In genomic region chr2:219553463-219553862, GRCh38 we compare ENCODE assay signal across 15 cellular contexts. TPM values are rescaled to one million over a fixed set of nuclear protein-coding genes. Genes with fewer than 3 reads are reported as not detected.
DNase-seq lines count a peak whose midpoint lies in the region; ATAC-seq, FAIRE-seq and TF ChIP-seq lines count a peak whose summit lies in the region.
"Had no signal": no experiment of that assay in that cellular context is flagged by ENCODE, and none has a peak within 500 bp of the region (broad histone marks: within the 10 kb centered on the region; RNA-seq: fewer than 3 reads in every experiment).

No MANE protein-coding gene starts in this region.

- TF ChIP-seq EP300 in HepG2 (IDR thresholded peaks at IDR 0.05; ENCODE audit: low read depth in 2 of 2, low read length in 2 of 2) (no peak), HepG2 (CRISPR knock-in tag; IDR thresholded peaks at IDR 0.05; ENCODE audit: borderline replicate concordance) (no peak)

- H3K27ac Mint-ChIP-seq in activated T-helper 2 cell treated with anti-CD3 and anti-CD28 coated beads, Interferon-gamma antibody, Interleukin-2, Interleukin-4, amounts not matched to agents 10 μg/mL and 5 μg/mL and 100 μg/mL, durations not matched to agents 14 hours and 24 hours and 36 hours = no peak overlapping the region
- H3K27ac Mint-ChIP-seq in mesothelial cell of epicardium = no peak overlapping the region
- peak overlapping the region; percentile 37 for H3K27ac Mint-ChIP-seq in stimulated activated naive B cell treated with anti-CD40 and anti-IgM and Interleukin-4, amounts not matched to agents 10 μg/mL and 1 μg/mL and 100 μg/mL, for 72 hours
- H3K27ac Mint-ChIP-seq: dendritic cell treated with granulocyte-macrophage colony-stimulating factor and Interleukin-4, amounts not matched to agents 40 ng/mL and 50 ng/mL, for 4 days had no signal

- no peaks in the 10 kb centered on the region for H3K79me2 ChIP-seq in HepG2 (ENCODE audit: insufficient read depth, low read length)

- ATAC-seq in HepG2 (no peak), right lobe of liver (no peak), GM18505 (IDR thresholded peaks at IDR 0.05; ENCODE audit: unreplicated experiment) (no peak)
- ATAC-seq in stimulated activated naive B cell treated with anti-CD40 and anti-IgM and Interleukin-4, amounts not matched to agents 10 μg/mL and 1 μg/mL and 100 μg/mL, for 72 hours (replicated peaks) = no peak

- no peak for TF ChIP-seq POLR2A in HepG2 (IDR thresholded peaks at IDR 0.05; ENCODE audit: insufficient read depth in 1 of 2, low read depth in 2 of 2, low read length in 2 of 2)
- no peak for TF ChIP-seq POLR2A in right lobe of liver (IDR thresholded peaks at IDR 0.05)
- TF ChIP-seq POLR2A in GM18505 (IDR thresholded peaks at IDR 0.05; ENCODE audit: borderline replicate concordance, extremely low read depth, insufficient read depth, insufficient read length) = no peak

- no peak for DNase-seq in HepG2 (ENCODE audit: low spot score)
- DNase-seq in right lobe of liver = no peak
- no peak for DNase-seq in activated T-helper 2 cell treated with anti-CD3 and anti-CD28 coated beads, Interferon-gamma antibody, Interleukin-2, Interleukin-4, amounts not matched to agents 10 μg/mL and 5 μg/mL and 100 μg/mL, durations not matched to agents 14 hours and 24 hours and 36 hours (ENCODE audit: low spot score)
- DNase-seq in mesothelial cell of epicardium (ENCODE audit: low spot score in 2 of 2, unreplicated experiment in 2 of 2) = no peak
- no peak for DNase-seq in stimulated activated naive B cell treated with anti-CD40 and anti-IgM and Interleukin-4, amounts not matched to agents 10 μg/mL and 1 μg/mL and 100 μg/mL, for 72 hours
- DNase-seq in stimulated activated CD4-positive, alpha-beta T cell treated with anti-CD3 and anti-CD28 coated beads, Interleukin-4, amount 100 ng/mL, for 4 hours = no peak
- DNase-seq in RCC 7860 (ENCODE audit: low spot score) = no peak
- DNase-seq: activated CD8-positive, alpha-beta memory T cell treated with anti-CD3 and anti-CD28 coated beads, Interleukin-2, amount 50 U/mL, for 4 hours; DMS53; NCI-H2227 treated with DMSO at 0.1 percent for 48 hours; SJCRH30; stimulated activated CD4-positive, alpha-beta T cell treated with anti-CD3 and anti-CD28 coated beads, Interleukin-12 subunit alpha, Interleukin-12 subunit beta, amount 100 ng/mL, for 4 hours had no signal

- H3K4me1 ChIP-seq in HepG2 (ENCODE audit: insufficient read depth, low read length) (peaks cover 22% of the 10 kb centered on the region), right lobe of liver (peaks cover 0 to 10% (median 0%) of the 10 kb centered on the region in 4 donors)

- no peaks in the 10 kb centered on the region for H3K9me3 ChIP-seq in HepG2 (ENCODE audit: low read length)
- H3K9me3 ChIP-seq in right lobe of liver = no peaks in the 10 kb centered on the region
- H3K9me3 ChIP-seq: SJCRH30 had no signal

- no peaks in the 10 kb centered on the region for H3K9me3 Mint-ChIP-seq in activated T-helper 2 cell treated with anti-CD3 and anti-CD28 coated beads, Interferon-gamma antibody, Interleukin-2, Interleukin-4, amounts not matched to agents 10 μg/mL and 5 μg/mL and 100 μg/mL, durations not matched to agents 14 hours and 24 hours and 36 hours
- H3K9me3 Mint-ChIP-seq in mesothelial cell of epicardium = no peaks in the 10 kb centered on the region
- no peaks in the 10 kb centered on the region for H3K9me3 Mint-ChIP-seq in stimulated activated naive B cell treated with anti-CD40 and anti-IgM and Interleukin-4, amounts not matched to agents 10 μg/mL and 1 μg/mL and 100 μg/mL, for 72 hours
- H3K9me3 Mint-ChIP-seq: dendritic cell treated with granulocyte-macrophage colony-stimulating factor and Interleukin-4, amounts not matched to agents 40 ng/mL and 50 ng/mL, for 4 days had no signal

- H3K36me3 ChIP-seq in HepG2 (replicated peaks in 1 of 2; ENCODE audit: control insufficient read depth in 1 of 2, insufficient read depth in 2 of 2, low read length in 2 of 2) = peaks cover 4 to 15% of the 10 kb centered on the region in 2 experiments; a peak in 3 of 5 replicates
- H3K36me3 ChIP-seq in right lobe of liver = no peaks in the 10 kb centered on the region
- H3K36me3 ChIP-seq: SJCRH30 had no signal

- BruUV-seq in HepG2 (replicated peaks; lab: Mats Ljungman, UMichigan) = no TSS peak

- H3K36me3 Mint-ChIP-seq in activated T-helper 2 cell treated with anti-CD3 and anti-CD28 coated beads, Interferon-gamma antibody, Interleukin-2, Interleukin-4, amounts not matched to agents 10 μg/mL and 5 μg/mL and 100 μg/mL, durations not matched to agents 14 hours and 24 hours and 36 hours (ENCODE audit: low read depth) = no peaks in the 10 kb centered on the region
- H3K36me3 Mint-ChIP-seq in mesothelial cell of epicardium = peaks cover 17% of the 10 kb centered on the region
- H3K36me3 Mint-ChIP-seq in stimulated activated naive B cell treated with anti-CD40 and anti-IgM and Interleukin-4, amounts not matched to agents 10 μg/mL and 1 μg/mL and 100 μg/mL, for 72 hours = peaks cover 0 to 4% of the 10 kb centered on the region in 2 donors

- peak overlapping the region; percentile 37 for H3K4me3 Mint-ChIP-seq in activated T-helper 2 cell treated with anti-CD3 and anti-CD28 coated beads, Interferon-gamma antibody, Interleukin-2, Interleukin-4, amounts not matched to agents 10 μg/mL and 5 μg/mL and 100 μg/mL, durations not matched to agents 14 hours and 24 hours and 36 hours (ENCODE audit: low read depth)
- peak overlapping the region; percentile 36 for H3K4me3 Mint-ChIP-seq in mesothelial cell of epicardium
- no peak overlapping the region for H3K4me3 Mint-ChIP-seq in stimulated activated naive B cell treated with anti-CD40 and anti-IgM and Interleukin-4, amounts not matched to agents 10 μg/mL and 1 μg/mL and 100 μg/mL, for 72 hours

- peaks cover 19% of the 10 kb centered on the region for H3K27me3 Mint-ChIP-seq in activated T-helper 2 cell treated with anti-CD3 and anti-CD28 coated beads, Interferon-gamma antibody, Interleukin-2, Interleukin-4, amounts not matched to agents 10 μg/mL and 5 μg/mL and 100 μg/mL, durations not matched to agents 14 hours and 24 hours and 36 hours (ENCODE audit: low read depth)
- peaks cover 13% of the 10 kb centered on the region for H3K27me3 Mint-ChIP-seq in mesothelial cell of epicardium (ENCODE audit: low read depth)
- H3K27me3 Mint-ChIP-seq in stimulated activated naive B cell treated with anti-CD40 and anti-IgM and Interleukin-4, amounts not matched to agents 10 μg/mL and 1 μg/mL and 100 μg/mL, for 72 hours = peaks cover 60 to 86% of the 10 kb centered on the region in 2 donors

- CTCF ChIA-PET in HepG2 (lab: Yijun Ruan, JAX; ENCODE audit: low intra/inter-chr PET ratio, low total read pairs) = interaction anchor here (2.4 kb wide), 1 partner anchor 12 kb away, joined by 9 read pairs; no protein-coding TSS in a partner anchor

- FAIRE-seq in HepG2 (lab: Jason Lieb, UNC) = no peak
- no peak for FAIRE-seq in RCC 7860 (lab: Jason Lieb, UNC)

- H4K20me1 ChIP-seq in HepG2 (ENCODE audit: insufficient read depth, low read length) = no peaks in the 10 kb centered on the region

- in situ Hi-C loops in HepG2 (cut with HindIII; ENCODE audit: extremely low pct_ligation_motif_present, low pct_unique_long_range_greater_than_20kb) = no loop called here

- no peak overlapping the region for H2AFZ ChIP-seq in HepG2 (ENCODE audit: low read length)

- no peak for TF ChIP-seq RAD21 in HepG2 (CRISPR knock-in tag; IDR thresholded peaks at IDR 0.05)

- peak overlapping the region; percentile 60; the same call in 1 of the 2 replicates for H3K9ac ChIP-seq in HepG2 (ENCODE audit: insufficient read depth, low read depth, low read length)
- H3K9ac ChIP-seq: KMS-11 had no signal

- 0 out of 2 replicates have a peak, but pooled peaks have one; percentile 23 for TF ChIP-seq CTCF in HepG2 (CRISPR knock-in tag; IDR thresholded peaks at IDR 0.05)
- no peak for TF ChIP-seq CTCF in right lobe of liver (IDR thresholded peaks at IDR 0.05)
- no peak for TF ChIP-seq CTCF in mesothelial cell of epicardium (IDR thresholded peaks at IDR 0.05; ENCODE audit: unreplicated experiment)

- H3K27me3 ChIP-seq in HepG2 (ENCODE audit: control insufficient read depth in 1 of 2, insufficient read depth in 2 of 2, low read length in 2 of 2) (no peaks in the 10 kb centered on the region), right lobe of liver (no peaks in the 10 kb centered on the region)
- H3K27me3 ChIP-seq: SJCRH30 had no signal

- H3K4me3 ChIP-seq in HepG2 (replicated peaks in 1 of 3; ENCODE audit: insufficient read depth in 1 of 3, low read depth in 2 of 3, low read length in 3 of 3) (peak overlapping the region in 1 of 3 experiments; percentile 79; a peak in 1 of 6 replicates), right lobe of liver (no peak overlapping the region)

- H3K4me1 Mint-ChIP-seq in activated T-helper 2 cell treated with anti-CD3 and anti-CD28 coated beads, Interferon-gamma antibody, Interleukin-2, Interleukin-4, amounts not matched to agents 10 μg/mL and 5 μg/mL and 100 μg/mL, durations not matched to agents 14 hours and 24 hours and 36 hours (ENCODE audit: low read depth) = peaks cover 2% of the 10 kb centered on the region
- peaks cover 9% of the 10 kb centered on the region for H3K4me1 Mint-ChIP-seq in mesothelial cell of epicardium
- H3K4me1 Mint-ChIP-seq in stimulated activated naive B cell treated with anti-CD40 and anti-IgM and Interleukin-4, amounts not matched to agents 10 μg/mL and 1 μg/mL and 100 μg/mL, for 72 hours = peaks cover 9 to 11% of the 10 kb centered on the region in 2 donors

- no peak overlapping the region for H3K27ac ChIP-seq in HepG2 (ENCODE audit: extremely low read length, insufficient read depth, low read length)
- no peak overlapping the region for H3K27ac ChIP-seq in right lobe of liver
- H3K27ac ChIP-seq: KMS-11, SJCRH30 had no signal

- 92% methylated on average over 12 of the region's 12 CpGs for WGBS in HepG2 (ENCODE audit: low lambda C conversion rate)
- 83% methylated on average over 9 of the region's 12 CpGs for WGBS in right lobe of liver (ENCODE audit: insufficient coverage, low coverage, low lambda C conversion rate, missing lambda C conversion rate)

- POLR2A ChIA-PET in HepG2 (lab: Yijun Ruan, JAX) = interaction anchor here (1.9 to 3.3 kb wide), 3 partner anchors 44 to 166 kb away, joined by 8 to 22 read pairs (median 11); partner anchors contain the start of genes DNPEP, GMPPA and STK11IP

- peak overlapping the region; percentile 90 for H3K4me2 ChIP-seq in HepG2 (ENCODE audit: low read depth, low read length)

- intact Hi-C loops in HepG2 (cut with micrococcal nuclease; ENCODE audit: unreplicated experiment) (no loop called here), right lobe of liver (cut with DNase I) (no loop called here)
- intact Hi-C loops in activated T-helper 2 cell treated with anti-CD3 and anti-CD28 coated beads, Interferon-gamma antibody, Interleukin-2, Interleukin-4, amounts not matched to agents 10 μg/mL and 5 μg/mL and 100 μg/mL, durations not matched to agents 14 hours and 24 hours and 36 hours (cut with micrococcal nuclease) = no loop called here

RNA-seq across cellular contexts. Expression of gene TMEM198, which starts 9.6 kb away (rescaled TPM):
- total RNA-seq in HepG2 (2016; rRNA removed; fragmentation: Illumina TruSeq; extraction: Trizol) (11.6 and 17.3 TPM in 2 replicates), right lobe of liver (1 to 10 TPM in 5 of 6 experiments, under 1 TPM in 1; 0.68 to 3.2 (median 1.2) TPM), mesothelial cell of epicardium (3.6 to 4.0 TPM (median 3.7 TPM) in 3 replicates)
- 12.3 and 16.3 TPM in 2 replicates for total RNA-seq in HepG2 (2016; cell fraction: cytosol; rRNA removed; fragmentation: Illumina TruSeq; extraction: Trizol; ENCODE audit: low read depth)
- 10.7 and 17.8 TPM in 2 replicates for total RNA-seq in HepG2 (2016; cell fraction: insoluble cytoplasmic fraction; rRNA removed; fragmentation: Illumina TruSeq; extraction: Trizol)
- total RNA-seq in HepG2 (2016; cell fraction: membrane; rRNA removed; fragmentation: Illumina TruSeq; extraction: Trizol) = 26.8 and 32.4 TPM in 2 replicates
- 9.3 and 11.7 TPM in 2 replicates for total RNA-seq in HepG2 (2016; cell fraction: nucleus; rRNA removed; fragmentation: Illumina TruSeq; extraction: Trizol)
- polyA plus RNA-seq in HepG2 (2011; rRNA removed) = 23.5 and 40.8 TPM in 2 replicates
- 43.6 and 52.1 TPM in 2 replicates for polyA plus RNA-seq in HepG2 (2011; cell fraction: cytosol; rRNA removed)
- 61.3 and 68.7 TPM in 2 replicates for polyA plus RNA-seq in HepG2 (2011; cell fraction: nucleus; rRNA removed)
- 41.3 and 49.8 TPM in 2 replicates for polyA plus RNA-seq in HepG2 (2012)
- polyA plus RNA-seq in HepG2 (2016; cell fraction: cytosol; fragmentation: Illumina TruSeq; extraction: Trizol; ENCODE audit: low read depth) = 16.5 and 21.1 TPM in 2 replicates
- 12.8 and 14.5 TPM in 2 replicates for polyA plus RNA-seq in HepG2 (2016; cell fraction: insoluble cytoplasmic fraction; fragmentation: Illumina TruSeq; extraction: Trizol; ENCODE audit: low read depth)
- 27.9 and 28.1 TPM in 2 replicates for polyA plus RNA-seq in HepG2 (2016; cell fraction: membrane; fragmentation: Illumina TruSeq; extraction: Trizol; ENCODE audit: low read depth)
- polyA plus RNA-seq in HepG2 (2016; cell fraction: nucleus; fragmentation: Illumina TruSeq; extraction: Trizol; ENCODE audit: insufficient read depth, low read depth) = 17.1 and 19.3 TPM in 2 replicates
- polyA minus RNA-seq in HepG2 (2011; rRNA and poly(A)+ RNA removed; ENCODE audit: low replicate concordance) = 2.1 and 67.2 TPM in 2 replicates
- polyA minus RNA-seq in HepG2 (2011; cell fraction: cytosol; rRNA and poly(A)+ RNA removed) = 26.3 and 28.6 TPM in 2 replicates
- 12.9 and 13.6 TPM in 2 replicates for polyA minus RNA-seq in HepG2 (2011; cell fraction: nucleus; rRNA and poly(A)+ RNA removed)
- total RNA-seq in activated T-helper 2 cell treated with anti-CD3 and anti-CD28 coated beads, Interferon-gamma antibody, Interleukin-2, Interleukin-4, amounts not matched to agents 10 μg/mL and 5 μg/mL and 100 μg/mL, durations not matched to agents 14 hours and 24 hours and 36 hours = 3.8 and 4.9 TPM in 2 replicates

RNA-seq across cellular contexts. Expression of gene CHPF, which starts 9.9 kb away (rescaled TPM):
- total RNA-seq in HepG2 (2016; rRNA removed; fragmentation: Illumina TruSeq; extraction: Trizol) = 34.7 and 79.6 TPM in 2 replicates
- 21.6 and 22.1 TPM in 2 replicates for total RNA-seq in HepG2 (2016; cell fraction: cytosol; rRNA removed; fragmentation: Illumina TruSeq; extraction: Trizol; ENCODE audit: low read depth)
- total RNA-seq in HepG2 (2016; cell fraction: insoluble cytoplasmic fraction; rRNA removed; fragmentation: Illumina TruSeq; extraction: Trizol) = 36.0 and 80.8 TPM in 2 replicates
- 42.0 and 50.0 TPM in 2 replicates for total RNA-seq in HepG2 (2016; cell fraction: membrane; rRNA removed; fragmentation: Illumina TruSeq; extraction: Trizol)
- total RNA-seq in HepG2 (2016; cell fraction: nucleus; rRNA removed; fragmentation: Illumina TruSeq; extraction: Trizol) = 65.5 and 76.8 TPM in 2 replicates
- polyA plus RNA-seq in HepG2 (2011; rRNA removed) = 111 and 171 TPM in 2 replicates
- polyA plus RNA-seq in HepG2 (2011; cell fraction: cytosol; rRNA removed) = 120 and 244 TPM in 2 replicates
- 203 and 211 TPM in 2 replicates for polyA plus RNA-seq in HepG2 (2011; cell fraction: nucleus; rRNA removed)
- polyA plus RNA-seq in HepG2 (2012) = 115 and 161 TPM in 2 replicates
- 21.7 and 22.6 TPM in 2 replicates for polyA plus RNA-seq in HepG2 (2016; cell fraction: cytosol; fragmentation: Illumina TruSeq; extraction: Trizol; ENCODE audit: low read depth)
- polyA plus RNA-seq in HepG2 (2016; cell fraction: insoluble cytoplasmic fraction; fragmentation: Illumina TruSeq; extraction: Trizol; ENCODE audit: low read depth) = 45.9 and 55.3 TPM in 2 replicates
- 40.5 and 41.4 TPM in 2 replicates for polyA plus RNA-seq in HepG2 (2016; cell fraction: membrane; fragmentation: Illumina TruSeq; extraction: Trizol; ENCODE audit: low read depth)
- 139 and 143 TPM in 2 replicates for polyA plus RNA-seq in HepG2 (2016; cell fraction: nucleus; fragmentation: Illumina TruSeq; extraction: Trizol; ENCODE audit: insufficient read depth, low read depth)
- 12.1 and 292 TPM in 2 replicates for polyA minus RNA-seq in HepG2 (2011; rRNA and poly(A)+ RNA removed; ENCODE audit: low replicate concordance)
- 137 and 143 TPM in 2 replicates for polyA minus RNA-seq in HepG2 (2011; cell fraction: cytosol; rRNA and poly(A)+ RNA removed)
- polyA minus RNA-seq in HepG2 (2011; cell fraction: nucleus; rRNA and poly(A)+ RNA removed) = 45.4 and 47.0 TPM in 2 replicates
- 100 to 1,000 TPM in 2 of 6 experiments, 10 to 100 TPM in 4; 33.2 to 183 (median 39.6) TPM for total RNA-seq in right lobe of liver
- total RNA-seq in activated T-helper 2 cell treated with anti-CD3 and anti-CD28 coated beads, Interferon-gamma antibody, Interleukin-2, Interleukin-4, amounts not matched to agents 10 μg/mL and 5 μg/mL and 100 μg/mL, durations not matched to agents 14 hours and 24 hours and 36 hours = 40.2 and 41.9 TPM in 2 replicates
- 78.1 to 81.0 TPM (median 78.5 TPM) in 3 replicates for total RNA-seq in mesothelial cell of epicardium

RNA-seq across cellular contexts. Expression of gene OBSL1, which starts 17.9 kb away (rescaled TPM):
- total RNA-seq in HepG2 (2016; rRNA removed; fragmentation: Illumina TruSeq; extraction: Trizol) (65.4 and 86.7 TPM in 2 replicates), right lobe of liver (10 to 100 TPM; 27.0 to 42.5 (median 39.4) TPM), mesothelial cell of epicardium (307 to 319 TPM (median 316 TPM) in 3 replicates)
- 17.5 and 19.8 TPM in 2 replicates for total RNA-seq in HepG2 (2016; cell fraction: cytosol; rRNA removed; fragmentation: Illumina TruSeq; extraction: Trizol; ENCODE audit: low read depth)
- 54.2 and 89.3 TPM in 2 replicates for total RNA-seq in HepG2 (2016; cell fraction: insoluble cytoplasmic fraction; rRNA removed; fragmentation: Illumina TruSeq; extraction: Trizol)
- total RNA-seq in HepG2 (2016; cell fraction: membrane; rRNA removed; fragmentation: Illumina TruSeq; extraction: Trizol) = 30.2 and 34.7 TPM in 2 replicates
- 65.9 and 71.3 TPM in 2 replicates for total RNA-seq in HepG2 (2016; cell fraction: nucleus; rRNA removed; fragmentation: Illumina TruSeq; extraction: Trizol)
- 218 and 229 TPM in 2 replicates for polyA plus RNA-seq in HepG2 (2011; rRNA removed)
- polyA plus RNA-seq in HepG2 (2011; cell fraction: cytosol; rRNA removed) = 176 and 256 TPM in 2 replicates
- 886 and 1,174 TPM in 2 replicates for polyA plus RNA-seq in HepG2 (2011; cell fraction: nucleus; rRNA removed)
- polyA plus RNA-seq in HepG2 (2012) = 161 and 176 TPM in 2 replicates
- 10.0 and 11.3 TPM in 2 replicates for polyA plus RNA-seq in HepG2 (2016; cell fraction: cytosol; fragmentation: Illumina TruSeq; extraction: Trizol; ENCODE audit: low read depth)
- polyA plus RNA-seq in HepG2 (2016; cell fraction: insoluble cytoplasmic fraction; fragmentation: Illumina TruSeq; extraction: Trizol; ENCODE audit: low read depth) = 66.1 and 91.2 TPM in 2 replicates
- 22.2 and 25.7 TPM in 2 replicates for polyA plus RNA-seq in HepG2 (2016; cell fraction: membrane; fragmentation: Illumina TruSeq; extraction: Trizol; ENCODE audit: low read depth)
- polyA plus RNA-seq in HepG2 (2016; cell fraction: nucleus; fragmentation: Illumina TruSeq; extraction: Trizol; ENCODE audit: insufficient read depth, low read depth) = 147 and 161 TPM in 2 replicates
- polyA minus RNA-seq in HepG2 (2011; rRNA and poly(A)+ RNA removed; ENCODE audit: low replicate concordance) = 27.0 and 477 TPM in 2 replicates
- polyA minus RNA-seq in HepG2 (2011; cell fraction: cytosol; rRNA and poly(A)+ RNA removed) = 210 and 260 TPM in 2 replicates
- polyA minus RNA-seq in HepG2 (2011; cell fraction: nucleus; rRNA and poly(A)+ RNA removed) = 189 and 199 TPM in 2 replicates
- total RNA-seq in activated T-helper 2 cell treated with anti-CD3 and anti-CD28 coated beads, Interferon-gamma antibody, Interleukin-2, Interleukin-4, amounts not matched to agents 10 μg/mL and 5 μg/mL and 100 μg/mL, durations not matched to agents 14 hours and 24 hours and 36 hours = 0.37 and 0.59 TPM in 2 replicates

RNA-seq across cellular contexts. Expression of gene INHA, which starts 18.6 kb away (rescaled TPM):
- total RNA-seq in HepG2 (2016; rRNA removed; fragmentation: Illumina TruSeq; extraction: Trizol) = 1.9 and 4.1 TPM in 2 replicates
- 3.4 and 4.1 TPM in 2 replicates for total RNA-seq in HepG2 (2016; cell fraction: cytosol; rRNA removed; fragmentation: Illumina TruSeq; extraction: Trizol; ENCODE audit: low read depth)
- 2.5 and 3.2 TPM in 2 replicates for total RNA-seq in HepG2 (2016; cell fraction: insoluble cytoplasmic fraction; rRNA removed; fragmentation: Illumina TruSeq; extraction: Trizol)
- total RNA-seq in HepG2 (2016; cell fraction: membrane; rRNA removed; fragmentation: Illumina TruSeq; extraction: Trizol) = 3.4 and 5.3 TPM in 2 replicates
- 2.0 and 3.3 TPM in 2 replicates for total RNA-seq in HepG2 (2016; cell fraction: nucleus; rRNA removed; fragmentation: Illumina TruSeq; extraction: Trizol)
- 15.2 and 23.1 TPM in 2 replicates for polyA plus RNA-seq in HepG2 (2011; rRNA removed)
- polyA plus RNA-seq in HepG2 (2011; cell fraction: cytosol; rRNA removed) = 13.0 and 22.2 TPM in 2 replicates
- 28.4 and 35.0 TPM in 2 replicates for polyA plus RNA-seq in HepG2 (2011; cell fraction: nucleus; rRNA removed)
- 11.4 and 17.5 TPM in 2 replicates for polyA plus RNA-seq in HepG2 (2012)
- 3.1 and 3.7 TPM in 2 replicates for polyA plus RNA-seq in HepG2 (2016; cell fraction: cytosol; fragmentation: Illumina TruSeq; extraction: Trizol; ENCODE audit: low read depth)
- 2.1 TPM in 2 replicates for polyA plus RNA-seq in HepG2 (2016; cell fraction: insoluble cytoplasmic fraction; fragmentation: Illumina TruSeq; extraction: Trizol; ENCODE audit: low read depth)
- 3.5 and 4.5 TPM in 2 replicates for polyA plus RNA-seq in HepG2 (2016; cell fraction: membrane; fragmentation: Illumina TruSeq; extraction: Trizol; ENCODE audit: low read depth)
- polyA plus RNA-seq in HepG2 (2016; cell fraction: nucleus; fragmentation: Illumina TruSeq; extraction: Trizol; ENCODE audit: insufficient read depth, low read depth) = 3.6 and 4.6 TPM in 2 replicates
- polyA minus RNA-seq in HepG2 (2011; rRNA and poly(A)+ RNA removed; ENCODE audit: low replicate concordance) = 1.0 and 25.1 TPM in 2 replicates
- polyA minus RNA-seq in HepG2 (2011; cell fraction: cytosol; rRNA and poly(A)+ RNA removed) = 5.1 and 5.8 TPM in 2 replicates
- polyA minus RNA-seq in HepG2 (2011; cell fraction: nucleus; rRNA and poly(A)+ RNA removed) = 2.3 and 2.6 TPM in 2 replicates
- not detected for total RNA-seq in right lobe of liver
- not detected in 2 replicates for total RNA-seq in activated T-helper 2 cell treated with anti-CD3 and anti-CD28 coated beads, Interferon-gamma antibody, Interleukin-2, Interleukin-4, amounts not matched to agents 10 μg/mL and 5 μg/mL and 100 μg/mL, durations not matched to agents 14 hours and 24 hours and 36 hours
- 3.0 to 3.7 TPM (median 3.6 TPM) in 3 replicates for total RNA-seq in mesothelial cell of epicardium

RNA-seq across cellular contexts. Expression of gene ASIC4, which starts 39.2 kb away (rescaled TPM):
- total RNA-seq in HepG2 (2016; rRNA removed; fragmentation: Illumina TruSeq; extraction: Trizol) = not detected in 2 replicates
- not detected in 2 replicates for total RNA-seq in HepG2 (2016; cell fraction: cytosol; rRNA removed; fragmentation: Illumina TruSeq; extraction: Trizol; ENCODE audit: low read depth)
- not detected in 2 replicates for total RNA-seq in HepG2 (2016; cell fraction: insoluble cytoplasmic fraction; rRNA removed; fragmentation: Illumina TruSeq; extraction: Trizol)
- total RNA-seq in HepG2 (2016; cell fraction: membrane; rRNA removed; fragmentation: Illumina TruSeq; extraction: Trizol) = not detected in 2 replicates
- total RNA-seq in HepG2 (2016; cell fraction: nucleus; rRNA removed; fragmentation: Illumina TruSeq; extraction: Trizol) = not detected in 2 replicates
- polyA plus RNA-seq in HepG2 (2011; rRNA removed) = 0.03 TPM in 2 replicates
- 0.01 TPM in 1 of 2 replicates, not detected in the other for polyA plus RNA-seq in HepG2 (2011; cell fraction: cytosol; rRNA removed)
- polyA plus RNA-seq in HepG2 (2011; cell fraction: nucleus; rRNA removed) = 0.23 and 0.24 TPM in 2 replicates
- not detected in 2 replicates for polyA plus RNA-seq in HepG2 (2012)
- polyA plus RNA-seq in HepG2 (2016; cell fraction: cytosol; fragmentation: Illumina TruSeq; extraction: Trizol; ENCODE audit: low read depth) = not detected in 2 replicates
- polyA plus RNA-seq in HepG2 (2016; cell fraction: insoluble cytoplasmic fraction; fragmentation: Illumina TruSeq; extraction: Trizol; ENCODE audit: low read depth) = not detected in 2 replicates
- not detected in 2 replicates for polyA plus RNA-seq in HepG2 (2016; cell fraction: membrane; fragmentation: Illumina TruSeq; extraction: Trizol; ENCODE audit: low read depth)
- 0.16 TPM in 1 of 2 replicates, not detected in the other for polyA plus RNA-seq in HepG2 (2016; cell fraction: nucleus; fragmentation: Illumina TruSeq; extraction: Trizol; ENCODE audit: insufficient read depth, low read depth)
- 0.06 and 0.07 TPM in 2 replicates for polyA minus RNA-seq in HepG2 (2011; rRNA and poly(A)+ RNA removed; ENCODE audit: low replicate concordance)
- not detected in 2 replicates for polyA minus RNA-seq in HepG2 (2011; cell fraction: cytosol; rRNA and poly(A)+ RNA removed)
- polyA minus RNA-seq in HepG2 (2011; cell fraction: nucleus; rRNA and poly(A)+ RNA removed) = 0.12 and 0.26 TPM in 2 replicates
- not detected for total RNA-seq in right lobe of liver
- not detected in 2 replicates for total RNA-seq in activated T-helper 2 cell treated with anti-CD3 and anti-CD28 coated beads, Interferon-gamma antibody, Interleukin-2, Interleukin-4, amounts not matched to agents 10 μg/mL and 5 μg/mL and 100 μg/mL, durations not matched to agents 14 hours and 24 hours and 36 hours
- total RNA-seq in mesothelial cell of epicardium = 0.98 to 1.4 TPM (median 1.1 TPM) in 3 replicates

Comparison
In these comparisons a context has a peak if more than half of its experiments do, and no peak if none do; other contexts are left out.
1. H3K4me3 Mint-ChIP-seq: peak in activated T-helper 2 cell treated with anti-CD3 and anti-CD28 coated beads, Interferon-gamma antibody, Interleukin-2, Interleukin-4, amounts not matched to agents 10 μg/mL and 5 μg/mL and 100 μg/mL, durations not matched to agents 14 hours and 24 hours and 36 hours (single experiment) and mesothelial cell of epicardium (single experiment); none in stimulated activated naive B cell treated with anti-CD40 and anti-IgM and Interleukin-4, amounts not matched to agents 10 μg/mL and 1 μg/mL and 100 μg/mL, for 72 hours (0 of 2).
2. RNA of gene OBSL1, which starts 17.9 kb away (total RNA-seq): 307 to 319 TPM in mesothelial cell of epicardium, 17.5 to 89.3 TPM in HepG2 and 27.0 to 42.5 TPM in right lobe of liver; 0.37 to 0.59 TPM in activated T-helper 2 cell treated with anti-CD3 and anti-CD28 coated beads, Interferon-gamma antibody, Interleukin-2, Interleukin-4, amounts not matched to agents 10 μg/mL and 5 μg/mL and 100 μg/mL, durations not matched to agents 14 hours and 24 hours and 36 hours; every median in the first group is over 10 times any median in the second.